ENCODE assay signal across 21 cellular contexts in the genomic region with DNA sequence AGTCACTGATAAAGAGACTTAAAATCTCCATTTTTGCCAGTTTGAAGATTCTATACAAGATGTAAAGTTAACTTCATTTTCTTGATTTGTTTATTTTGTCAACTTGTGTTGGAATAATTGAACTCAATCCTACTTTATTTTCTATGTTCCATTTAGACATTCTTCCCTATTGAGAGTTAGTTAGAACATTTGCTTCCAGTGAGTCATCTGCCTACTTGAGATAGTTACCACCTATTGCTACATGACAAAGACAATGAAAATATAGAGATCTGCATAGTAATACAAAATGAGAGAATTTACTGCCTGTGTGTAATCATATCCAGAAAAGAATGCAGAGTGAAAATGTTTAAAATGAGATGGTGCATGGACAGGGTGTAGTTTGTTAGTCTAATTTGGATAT.
DNase-seq lines count a peak whose midpoint lies in the region; TF ChIP-seq lines count a peak whose summit lies in the region.
"Had no signal": no experiment of that assay in that cellular context is flagged by ENCODE, and none has a peak within 500 bp of the region (broad histone marks: within the 10 kb centered on the region; RNA-seq: fewer than 3 reads in every experiment).

No MANE protein-coding gene starts in this region.

- peak; percentile 60 for DNase-seq in MCF 10A (ENCODE audit: unreplicated experiment)
- no peak for DNase-seq in breast epithelium (ENCODE audit: low spot score in 2 of 2)
- DNase-seq in chondrocyte (ENCODE audit: low spot score) = no peak
- peak; percentile 23 for DNase-seq in inferior parietal cortex (ENCODE audit: extremely low spot score)
- DNase-seq in NOMO-1 (lab: John Stamatoyannopoulos, UW; ENCODE audit: unreplicated experiment in 2 of 2) = no peak
- no peak for DNase-seq in globus pallidus (ENCODE audit: low spot score)
- DNase-seq in NCI-H2081 treated with DMSO at 0.1 percent for 48 hours (lab: John Stamatoyannopoulos, UW) = no peak
- DNase-seq in RKO (ENCODE audit: low spot score) = no peak
- DNase-seq: 8988T; dermis blood vessel endothelial cell; DMS79 treated with DMSO at 0.1 percent for 48 hours; esophagus squamous epithelium; HFFc6; naive thymus-derived CD4-positive, alpha-beta T cell; NCI-H1092; NCI-H2171; Right ventricle myocardium superior; stimulated activated CD4-positive, alpha-beta T cell treated with anti-CD3 and anti-CD28 coated beads, Interleukin-12 subunit alpha, Interleukin-12 subunit beta, amount 100 ng/mL, for 4 hours; stimulated activated naive CD4-positive, alpha-beta T cell had no signal

- H3K4me3 ChIP-seq in breast epithelium = no peak overlapping the region
- H3K4me3 ChIP-seq: esophagus squamous epithelium had no signal

- H3K27ac ChIP-seq in breast epithelium = no peak overlapping the region
- H3K27ac ChIP-seq: esophagus squamous epithelium had no signal

- H3K4me3 Mint-ChIP-seq in MCF 10A (ENCODE audit: unreplicated experiment) (peak overlapping the region; percentile 3), chondrocyte (ENCODE audit: unreplicated experiment) (no peak overlapping the region)
- H3K4me3 Mint-ChIP-seq: CD14-positive monocyte; HFFc6; naive thymus-derived CD4-positive, alpha-beta T cell; T-helper 1 cell treated with Interleukin-12 subunit alpha and Interleukin-12 subunit beta and Interleukin-4 antibody, amounts not matched to agents 30 μg/mL and 1 μg/mL, for 36 hours had no signal

- POLR2A ChIA-PET in MCF 10A (lab: Yijun Ruan, JAX) = interaction anchor here (1.0 to 1.2 kb wide), 2 partner anchors 21 to 394 kb away, joined by 3 to 7 read pairs; no protein-coding TSS in a partner anchor

- H3K9me3 Mint-ChIP-seq in MCF 10A (ENCODE audit: unreplicated experiment) (peaks cover 19% of the 10 kb centered on the region), chondrocyte (ENCODE audit: low read depth) (peaks cover 8% of the 10 kb centered on the region)

- peaks cover 0 to 3% of the 10 kb centered on the region in 2 donors for H3K9me3 ChIP-seq in breast epithelium
- H3K9me3 ChIP-seq: esophagus squamous epithelium had no signal

- no peaks in the 10 kb centered on the region for H3K36me3 ChIP-seq in breast epithelium
- H3K36me3 ChIP-seq: esophagus squamous epithelium had no signal

- no peaks in the 10 kb centered on the region for H3K27me3 Mint-ChIP-seq in MCF 10A (ENCODE audit: insufficient read depth, unreplicated experiment)
- no peaks in the 10 kb centered on the region for H3K27me3 Mint-ChIP-seq in chondrocyte (ENCODE audit: low read depth)
- H3K27me3 Mint-ChIP-seq: naive thymus-derived CD4-positive, alpha-beta T cell had no signal

- no peak for TF ChIP-seq POLR2A in breast epithelium (IDR thresholded peaks at IDR 0.05)

- H3K27ac Mint-ChIP-seq in MCF 10A (ENCODE audit: low read depth, unreplicated experiment) = peak overlapping the region; percentile 96
- peak overlapping the region; percentile 73 for H3K27ac Mint-ChIP-seq in chondrocyte (ENCODE audit: unreplicated experiment)
- H3K27ac Mint-ChIP-seq: CD14-positive monocyte; HFFc6; naive thymus-derived CD4-positive, alpha-beta T cell; T-helper 1 cell treated with Interleukin-12 subunit alpha and Interleukin-12 subunit beta and Interleukin-4 antibody, amounts not matched to agents 30 μg/mL and 1 μg/mL, for 36 hours had no signal

- CTCF ChIA-PET in MCF 10A (lab: Yijun Ruan, JAX) = interaction anchor here (0.5 to 0.9 kb wide), 3 partner anchors 255 to 931 kb away, joined by 3 read pairs; no protein-coding TSS in a partner anchor

- H3K4me1 Mint-ChIP-seq in MCF 10A (ENCODE audit: insufficient read depth, unreplicated experiment) (peaks cover 38% of the 10 kb centered on the region), chondrocyte (ENCODE audit: low read depth) (peaks cover 62% of the 10 kb centered on the region)
- H3K4me1 Mint-ChIP-seq: CD14-positive monocyte had no signal

- BruUV-seq in MCF 10A (replicated peaks; lab: Mats Ljungman, UMichigan) = no TSS peak

- H3K27me3 ChIP-seq in breast epithelium = no peaks in the 10 kb centered on the region
- H3K27me3 ChIP-seq: esophagus squamous epithelium had no signal

- intact Hi-C loops in MCF 10A (cut with micrococcal nuclease) = loop anchor here (1.0 kb wide), 1 partner anchor 20 kb away; no protein-coding TSS in a partner anchor
- intact Hi-C loops in breast epithelium (cut with DNase I; ENCODE audit: low total_unique reads) = no loop called here

- TF ChIP-seq CTCF in MCF 10A (IDR thresholded peaks at IDR 0.05; ENCODE audit: unreplicated experiment) = no peak
- no peak for TF ChIP-seq CTCF in breast epithelium (IDR thresholded peaks at IDR 0.05)
- TF ChIP-seq CTCF in chondrocyte (IDR thresholded peaks at IDR 0.05) = no peak

- no peaks in the 10 kb centered on the region for H3K4me1 ChIP-seq in breast epithelium
- H3K4me1 ChIP-seq: esophagus squamous epithelium had no signal

- peaks cover 13% of the 10 kb centered on the region for H3K36me3 Mint-ChIP-seq in MCF 10A (ENCODE audit: insufficient read depth, unreplicated experiment)
- H3K36me3 Mint-ChIP-seq in chondrocyte (ENCODE audit: low read depth) = peaks cover 4% of the 10 kb centered on the region
- H3K36me3 Mint-ChIP-seq: CD14-positive monocyte had no signal

Comparison
In these comparisons a context has a peak if more than half of its experiments do, and no peak if none do; other contexts are left out.
1. DNase-seq: peak in MCF 10A (single experiment) and inferior parietal cortex (single experiment); none in breast epithelium (0 of 2), chondrocyte (single experiment), NOMO-1 (0 of 2), globus pallidus (single experiment), NCI-H2081 treated with DMSO at 0.1 percent for 48 hours (single experiment) and RKO (single experiment).